8 cellular contexts compared by ENCODE assay signal in the genomic region with DNA sequence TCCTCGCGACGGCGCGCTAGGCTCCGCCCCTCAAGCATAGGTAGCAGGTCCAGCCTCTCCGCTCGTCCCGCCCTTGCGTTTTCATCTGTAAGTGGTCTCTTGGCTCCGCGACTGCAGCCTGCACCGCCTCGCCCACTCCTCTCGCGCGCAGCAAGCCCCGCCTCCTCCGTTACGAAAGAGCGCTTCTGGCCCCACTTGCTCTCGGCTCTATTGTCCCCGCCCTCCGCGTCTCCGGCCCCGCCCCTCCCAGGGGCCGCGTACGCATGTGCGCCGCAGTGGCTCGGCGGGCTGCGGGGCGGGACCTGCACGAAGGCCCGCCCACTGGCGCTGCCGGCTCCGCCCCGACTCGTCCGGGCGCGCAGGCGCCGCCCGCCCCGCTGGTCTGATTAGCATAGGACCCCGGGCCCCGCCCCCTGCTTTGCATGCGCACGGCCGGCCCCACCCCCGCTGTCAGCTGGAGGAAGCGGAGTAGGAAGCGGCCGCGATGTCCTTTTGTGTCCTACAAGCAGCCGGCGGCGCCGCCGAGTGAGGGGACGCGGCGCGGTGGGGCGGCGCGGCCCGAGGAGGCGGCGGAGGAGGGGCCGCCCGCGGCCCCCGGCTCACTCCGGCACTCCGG. TPM values are rescaled to one million over a fixed set of nuclear protein-coding genes. Genes with fewer than 3 reads are reported as not detected.
DNase-seq lines count a peak whose midpoint lies in the region; ATAC-seq, FAIRE-seq and TF ChIP-seq lines count a peak whose summit lies in the region.

ESRRA (plus strand) TSS at position 450 of the 616 bp plus-strand sequence. CDS start 1,656 bp downstream, outside the sequence.

- no peak for TF ChIP-seq CTCF in RWPE1 (conservative IDR thresholded peaks at IDR 0.05; ENCODE audit: low read depth)

- DNase-seq in EL = peak; percentile 97
- DNase-seq in H54 (ENCODE audit: insufficient read length, low spot score) = peak; percentile 95
- DNase-seq in LoVo (ENCODE audit: low spot score) = peak; percentile 99
- peak; percentile 98 for DNase-seq in RWPE1 (ENCODE audit: low spot score)
- DNase-seq in activated T-helper 1 cell treated with anti-CD3 and anti-CD28 coated beads, Interleukin-2, amount 50 U/mL, for 16 hours (ENCODE audit: low read depth in 1 of 2, low spot score in 1 of 2) = peak; percentile 99 to 100
- peak; percentile 96 for DNase-seq in fibroblast of gingiva (ENCODE audit: low read depth)
- DNase-seq in naive thymus-derived CD4-positive, alpha-beta T cell = peak; percentile 99 to 100 (median 99)

- H3K36me3 Mint-ChIP-seq in naive thymus-derived CD4-positive, alpha-beta T cell = peaks cover 0 to 8% (median 0%) of the 10 kb centered on the region in 5 donors
- H3K36me3 Mint-ChIP-seq in stimulated activated memory B cell treated with anti-CD40 and anti-IgM and Interleukin-4, amounts not matched to agents 10 μg/mL and 1 μg/mL and 100 μg/mL, for 72 hours = peaks cover 5% of the 10 kb centered on the region

- no peaks in the 10 kb centered on the region for H3K36me3 ChIP-seq in naive thymus-derived CD4-positive, alpha-beta T cell (ENCODE audit: control insufficient read depth in 2 of 3, insufficient read depth in 3 of 3, low read length in 3 of 3)

- POLR2A ChIA-PET in RWPE1 (lab: Yijun Ruan, JAX; ENCODE audit: low non-redundant PET) = interaction anchor here (0.5 to 2.0 kb wide), 2 partner anchors 13 to 84 kb away, joined by 3 to 9 read pairs; partner anchors contain the start of genes PRDX5 and TRMT112
- POLR2A ChIA-PET in naive thymus-derived CD4-positive, alpha-beta T cell (lab: Charles Lee) = interaction anchor here (0.7 to 6.3 kb wide), 12 partner anchors 12 to 119 kb away, joined by 3 to 102 read pairs (median 8); partner anchors contain the start of genes BAD, FERMT3, FKBP2 and NUDT22

- CTCF ChIA-PET in RWPE1 (lab: Yijun Ruan, JAX) = interaction anchor here (0.6 to 1.3 kb wide), 5 partner anchors 16 to 101 kb away, joined by 3 to 5 read pairs (median 4); no protein-coding TSS in a partner anchor
- CTCF ChIA-PET in naive thymus-derived CD4-positive, alpha-beta T cell (lab: Charles Lee) = interaction anchor here (0.8 to 5.8 kb wide), 11 partner anchors 13 to 121 kb away, joined by 3 to 165 read pairs (median 6); partner anchors contain the start of genes DNAJC4, FERMT3, FKBP2 and PRDX5

- peaks cover 10 to 23% (median 13%) of the 10 kb centered on the region in 5 donors for H3K27me3 Mint-ChIP-seq in naive thymus-derived CD4-positive, alpha-beta T cell
- peaks cover 12% of the 10 kb centered on the region for H3K27me3 Mint-ChIP-seq in stimulated activated memory B cell treated with anti-CD40 and anti-IgM and Interleukin-4, amounts not matched to agents 10 μg/mL and 1 μg/mL and 100 μg/mL, for 72 hours

- peaks cover 0 to 8% of the 10 kb centered on the region in 2 donors for H3K27me3 ChIP-seq in naive thymus-derived CD4-positive, alpha-beta T cell (ENCODE audit: control insufficient read depth in 2 of 2, insufficient read depth in 2 of 2, low read length in 2 of 2)

- peaks cover 21 to 36% (median 30%) of the 10 kb centered on the region in 7 donors for H3K4me1 Mint-ChIP-seq in naive thymus-derived CD4-positive, alpha-beta T cell
- H3K4me1 Mint-ChIP-seq in stimulated activated memory B cell treated with anti-CD40 and anti-IgM and Interleukin-4, amounts not matched to agents 10 μg/mL and 1 μg/mL and 100 μg/mL, for 72 hours = peaks cover 35% of the 10 kb centered on the region

- ATAC-seq in naive thymus-derived CD4-positive, alpha-beta T cell = peak; percentile 86
- peak; percentile 91 for ATAC-seq in stimulated activated memory B cell treated with anti-CD40 and anti-IgM and Interleukin-4, amounts not matched to agents 10 μg/mL and 1 μg/mL and 100 μg/mL, for 72 hours

- peak within 1 kb of the TSS; percentile 81 to 98 (median 95) for H3K27ac Mint-ChIP-seq in naive thymus-derived CD4-positive, alpha-beta T cell
- peak within 1 kb of the TSS; percentile 99 for H3K27ac Mint-ChIP-seq in stimulated activated memory B cell treated with anti-CD40 and anti-IgM and Interleukin-4, amounts not matched to agents 10 μg/mL and 1 μg/mL and 100 μg/mL, for 72 hours

- FAIRE-seq in H54 (lab: Jason Lieb, UNC) = no peak

- H3K9me3 Mint-ChIP-seq in naive thymus-derived CD4-positive, alpha-beta T cell = no peaks in the 10 kb centered on the region
- H3K9me3 Mint-ChIP-seq in stimulated activated memory B cell treated with anti-CD40 and anti-IgM and Interleukin-4, amounts not matched to agents 10 μg/mL and 1 μg/mL and 100 μg/mL, for 72 hours = no peaks in the 10 kb centered on the region

- peak within 1 kb of the TSS; percentile 94 to 98 (median 96) for H3K4me3 Mint-ChIP-seq in naive thymus-derived CD4-positive, alpha-beta T cell
- peak within 1 kb of the TSS; percentile 99 for H3K4me3 Mint-ChIP-seq in stimulated activated memory B cell treated with anti-CD40 and anti-IgM and Interleukin-4, amounts not matched to agents 10 μg/mL and 1 μg/mL and 100 μg/mL, for 72 hours

- intact Hi-C loops in naive thymus-derived CD4-positive, alpha-beta T cell (cut with micrococcal nuclease) = loop anchor here (1.0 to 5.0 kb wide), 13 partner anchors 12 to 957 kb away; partner anchors contain the start of genes CCDC88B (in 2 of the 2), FKBP2 (in 2 of the 2), GPR137 (in 2 of the 2) and TRMT112 (in 2 of the 2)

- peak within 1 kb of the TSS; percentile 97 for H3K4me3 ChIP-seq in naive thymus-derived CD4-positive, alpha-beta T cell (ENCODE audit: low read length)

- H3K4me1 ChIP-seq in naive thymus-derived CD4-positive, alpha-beta T cell (ENCODE audit: control insufficient read depth in 2 of 2, insufficient read depth in 2 of 2, low read length in 2 of 2) = peaks cover 21 to 26% of the 10 kb centered on the region in 2 donors

- H3K27ac ChIP-seq in RWPE1 = peak within 1 kb of the TSS; percentile 100
- H3K27ac ChIP-seq in naive thymus-derived CD4-positive, alpha-beta T cell (ENCODE audit: low read depth, low read length) = peak within 1 kb of the TSS; percentile 91

- TF ChIP-seq POLR2A in H54 (IDR thresholded peaks at IDR 0.05; ENCODE audit: low read depth, low read length) = peak; percentile 48; the same call in 1 of the 2 replicates

- no peaks in the 10 kb centered on the region for H3K9me3 ChIP-seq in naive thymus-derived CD4-positive, alpha-beta T cell (ENCODE audit: control insufficient read depth in 2 of 3, low read length in 3 of 3)

RNA-seq across cellular contexts. Expression of gene ESRRA, which starts in this region (rescaled TPM):
- 10 to 100 TPM; 23.7 to 42.0 (median 27.9) TPM for total RNA-seq in naive thymus-derived CD4-positive, alpha-beta T cell
- polyA plus RNA-seq in naive thymus-derived CD4-positive, alpha-beta T cell = 10 to 100 TPM in 1 of 2 donors, 1 to 10 TPM in 1; 5.3 to 12.9 TPM

Comparison
In these comparisons a context has a peak if more than half of its experiments do, and no peak if none do; other contexts are left out.
1. Peak in every context shown above with its lines: DNase-seq, ATAC-seq, H3K4me3 ChIP-seq and H3K27ac ChIP-seq.